18 cellular contexts compared by ENCODE assay signal in genomic region chr1:183628537-183628936, GRCh38. TPM values are rescaled to one million over a fixed set of nuclear protein-coding genes. Genes with fewer than 3 reads are reported as not detected.
DNase-seq lines count a peak whose midpoint lies in the region; ATAC-seq, FAIRE-seq and TF ChIP-seq lines count a peak whose summit lies in the region.
"Had no signal": no experiment of that assay in that cellular context is flagged by ENCODE, and none has a peak within 500 bp of the region (broad histone marks: within the 10 kb centered on the region; RNA-seq: fewer than 3 reads in every experiment).

No MANE protein-coding gene starts in this region.

- H3K27ac Mint-ChIP-seq in activated T-helper 1 cell treated with anti-CD3 and anti-CD28 coated beads, Interleukin-12 subunit alpha, Interleukin-12 subunit beta, Interleukin-2, Interleukin-4 antibody, amounts not matched to agents 30 ng/mL and 10 ng/mL and 1 ng/mL, durations not matched to agents 14 hours and 24 hours and 36 hours, result peak overlapping the region; percentile 69

- peak overlapping the region; percentile 4 for H3K27ac ChIP-seq in left ventricle myocardium inferior (replicated peaks)
- peak overlapping the region in 19 of 59 donors; percentile 2 to 58 (median 24) for H3K27ac ChIP-seq in dorsolateral prefrontal cortex
- no peak overlapping the region for H3K27ac ChIP-seq in small intestine (ENCODE audit: low read depth in 1 of 2, low read length in 1 of 2)
- H3K27ac ChIP-seq: skin epidermis had no signal

- no peak for TF ChIP-seq CTCF in left ventricle myocardium inferior (IDR thresholded peaks at IDR 0.05; ENCODE audit: borderline replicate concordance)
- TF ChIP-seq CTCF in dorsolateral prefrontal cortex (IDR thresholded peaks at IDR 0.05 in 54 of 56, conservative IDR thresholded peaks at IDR 0.05 in 2 of 56; ENCODE audit: low read depth in 1 of 56, partially characterized antibody in 56 of 56), result no peak

- peaks cover 42% of the 10 kb centered on the region for H3K36me3 Mint-ChIP-seq in activated T-helper 1 cell treated with anti-CD3 and anti-CD28 coated beads, Interleukin-12 subunit alpha, Interleukin-12 subunit beta, Interleukin-2, Interleukin-4 antibody, amounts not matched to agents 30 ng/mL and 10 ng/mL and 1 ng/mL, durations not matched to agents 14 hours and 24 hours and 36 hours (ENCODE audit: low read depth)

- DNase-seq in left ventricle myocardium inferior (no peak), Right ventricle myocardium inferior (ENCODE audit: missing footprints) (no peak), GOT3 (lab: John Stamatoyannopoulos, UW) (no peak), NCI-H2029 treated with DMSO at 0.1 percent for 48 hours (lab: John Stamatoyannopoulos, UW) (no peak), dorsolateral prefrontal cortex (no peak), small intestine (no peak)
- no peak for DNase-seq in activated T-helper 1 cell treated with anti-CD3 and anti-CD28 coated beads, Interleukin-12 subunit alpha, Interleukin-12 subunit beta, Interleukin-2, Interleukin-4 antibody, amounts not matched to agents 30 ng/mL and 10 ng/mL and 1 ng/mL, durations not matched to agents 14 hours and 24 hours and 36 hours (ENCODE audit: low spot score)
- DNase-seq: erythroblast; NCI-H146; NCI-H510A; SIG-M5; stimulated activated CD4-positive, alpha-beta T cell treated with anti-CD3 and anti-CD28 coated beads, Interleukin-4, amount 100 ng/mL, for 24 hours had no signal

- H3K4me3 ChIP-seq in left ventricle myocardium inferior (no peak overlapping the region), dorsolateral prefrontal cortex (no peak overlapping the region), small intestine (ENCODE audit: low read depth in 1 of 2, low read length in 2 of 2) (no peak overlapping the region)
- H3K4me3 ChIP-seq: skin epidermis, thoracic aorta had no signal

- no peak for FAIRE-seq in small intestine (lab: Jason Lieb, UNC)

- H3K36me3 ChIP-seq in left ventricle myocardium inferior (peaks cover 50% of the 10 kb centered on the region), small intestine (ENCODE audit: control insufficient read depth in 2 of 2, insufficient read depth in 2 of 2, low read length in 2 of 2) (peaks cover 2 to 3% of the 10 kb centered on the region in 2 donors)

- no peaks in the 10 kb centered on the region for H3K27me3 Mint-ChIP-seq in activated T-helper 1 cell treated with anti-CD3 and anti-CD28 coated beads, Interleukin-12 subunit alpha, Interleukin-12 subunit beta, Interleukin-2, Interleukin-4 antibody, amounts not matched to agents 30 ng/mL and 10 ng/mL and 1 ng/mL, durations not matched to agents 14 hours and 24 hours and 36 hours (ENCODE audit: insufficient read depth)

- H3K9me3 Mint-ChIP-seq in activated T-helper 1 cell treated with anti-CD3 and anti-CD28 coated beads, Interleukin-12 subunit alpha, Interleukin-12 subunit beta, Interleukin-2, Interleukin-4 antibody, amounts not matched to agents 30 ng/mL and 10 ng/mL and 1 ng/mL, durations not matched to agents 14 hours and 24 hours and 36 hours, result no peaks in the 10 kb centered on the region

- H3K4me1 Mint-ChIP-seq in activated T-helper 1 cell treated with anti-CD3 and anti-CD28 coated beads, Interleukin-12 subunit alpha, Interleukin-12 subunit beta, Interleukin-2, Interleukin-4 antibody, amounts not matched to agents 30 ng/mL and 10 ng/mL and 1 ng/mL, durations not matched to agents 14 hours and 24 hours and 36 hours (ENCODE audit: low read depth), result peaks cover 52% of the 10 kb centered on the region

- H3K27me3 ChIP-seq in left ventricle myocardium inferior (ENCODE audit: low read depth), result no peaks in the 10 kb centered on the region
- H3K27me3 ChIP-seq in dorsolateral prefrontal cortex, result no peaks in the 10 kb centered on the region
- no peaks in the 10 kb centered on the region for H3K27me3 ChIP-seq in small intestine (ENCODE audit: control insufficient read depth in 2 of 2, insufficient read depth in 2 of 2, low read length in 2 of 2)

- H3K9me3 ChIP-seq in left ventricle myocardium inferior (replicated peaks), result no peaks in the 10 kb centered on the region
- H3K9me3 ChIP-seq in small intestine (ENCODE audit: control insufficient read depth, low read depth), result no peaks in the 10 kb centered on the region
- H3K9me3 ChIP-seq: thoracic aorta had no signal

- H3K4me3 Mint-ChIP-seq in activated T-helper 1 cell treated with anti-CD3 and anti-CD28 coated beads, Interleukin-12 subunit alpha, Interleukin-12 subunit beta, Interleukin-2, Interleukin-4 antibody, amounts not matched to agents 30 ng/mL and 10 ng/mL and 1 ng/mL, durations not matched to agents 14 hours and 24 hours and 36 hours, result peak overlapping the region; percentile 23

- peaks cover 91% of the 10 kb centered on the region for H3K4me1 ChIP-seq in left ventricle myocardium inferior
- H3K4me1 ChIP-seq in small intestine (ENCODE audit: control insufficient read depth in 2 of 2, insufficient read depth in 1 of 2, low read depth in 1 of 2, low read length in 1 of 2), result peaks cover 0 to 5% of the 10 kb centered on the region in 2 donors

- intact Hi-C loops in left ventricle myocardium inferior (cut with micrococcal nuclease) (no loop called here), Right ventricle myocardium inferior (cut with DNase I) (no loop called here), dorsolateral prefrontal cortex (cut with DNase I) (loop anchor here (10.0 kb wide), 2 partner anchors 74 to 344 kb away; no protein-coding TSS in a partner anchor)
- intact Hi-C loops in activated T-helper 1 cell treated with anti-CD3 and anti-CD28 coated beads, Interleukin-12 subunit alpha, Interleukin-12 subunit beta, Interleukin-2, Interleukin-4 antibody, amounts not matched to agents 30 ng/mL and 10 ng/mL and 1 ng/mL, durations not matched to agents 14 hours and 24 hours and 36 hours (cut with micrococcal nuclease), result no loop called here

- ATAC-seq in Right ventricle myocardium inferior (no peak), esophagus mucosa (peak; percentile 55)

RNA-seq across cellular contexts. Expression of gene ARPC5, which starts 7.0 kb away (rescaled TPM):
- 33.6 TPM for total RNA-seq in left ventricle myocardium inferior
- total RNA-seq in Right ventricle myocardium inferior, result 40.2 TPM
- 146 and 154 TPM in 2 replicates for total RNA-seq in activated T-helper 1 cell treated with anti-CD3 and anti-CD28 coated beads, Interleukin-12 subunit alpha, Interleukin-12 subunit beta, Interleukin-2, Interleukin-4 antibody, amounts not matched to agents 30 ng/mL and 10 ng/mL and 1 ng/mL, durations not matched to agents 14 hours and 24 hours and 36 hours
- 97.8 TPM for total RNA-seq in esophagus mucosa
- total RNA-seq in dorsolateral prefrontal cortex, result 10 to 100 TPM; 31.6 to 78.5 (median 50.0) TPM
- 100 to 1,000 TPM; 125 to 140 (median 126) TPM for polyA plus RNA-seq in small intestine

RNA-seq across cellular contexts. Expression of gene APOBEC4, which starts 24.6 kb away (rescaled TPM):
- 0.11 TPM for total RNA-seq in left ventricle myocardium inferior
- not detected for total RNA-seq in Right ventricle myocardium inferior
- not detected in 2 replicates for total RNA-seq in activated T-helper 1 cell treated with anti-CD3 and anti-CD28 coated beads, Interleukin-12 subunit alpha, Interleukin-12 subunit beta, Interleukin-2, Interleukin-4 antibody, amounts not matched to agents 30 ng/mL and 10 ng/mL and 1 ng/mL, durations not matched to agents 14 hours and 24 hours and 36 hours
- total RNA-seq in esophagus mucosa, result not detected
- total RNA-seq in dorsolateral prefrontal cortex, result not detected
- under 1 TPM in 2 of 3 donors, not detected in 1; 0.01 to 0.22 TPM for polyA plus RNA-seq in small intestine
- total RNA-seq: glomerular endothelial cell, liver, M059J, thoracic aorta had no signal
- polyA plus RNA-seq: liver had no signal

RNA-seq across cellular contexts. Expression of gene NCF2, which starts 38.3 kb away (rescaled TPM):
- total RNA-seq in left ventricle myocardium inferior (4.5 TPM), Right ventricle myocardium inferior (6.7 TPM), esophagus mucosa (8.3 TPM), dorsolateral prefrontal cortex (10 to 100 TPM in 3 of 120 experiments, 1 to 10 TPM in 117; 1.1 to 14.5 (median 3.5) TPM)
- total RNA-seq in activated T-helper 1 cell treated with anti-CD3 and anti-CD28 coated beads, Interleukin-12 subunit alpha, Interleukin-12 subunit beta, Interleukin-2, Interleukin-4 antibody, amounts not matched to agents 30 ng/mL and 10 ng/mL and 1 ng/mL, durations not matched to agents 14 hours and 24 hours and 36 hours, result 4.8 and 5.9 TPM in 2 replicates
- 1 to 10 TPM in 2 of 3 donors, under 1 TPM in 1; 0.89 to 4.9 (median 3.3) TPM for polyA plus RNA-seq in small intestine

Comparison
In these comparisons a context has a peak if more than half of its experiments do, and no peak if none do; other contexts are left out.
1. intact Hi-C loops: an anchor here in dorsolateral prefrontal cortex (10.0 kb wide); none called in left ventricle myocardium inferior, Right ventricle myocardium inferior and activated T-helper 1 cell treated with anti-CD3 and anti-CD28 coated beads, Interleukin-12 subunit alpha, Interleukin-12 subunit beta, Interleukin-2, Interleukin-4 antibody, amounts not matched to agents 30 ng/mL and 10 ng/mL and 1 ng/mL, durations not matched to agents 14 hours and 24 hours and 36 hours.